19 cellular contexts compared by ENCODE assay signal in genomic region chr15:42727740-42728355, GRCh38. TPM values are rescaled to one million over a fixed set of nuclear protein-coding genes. Genes with fewer than 3 reads are reported as not detected.
A peak's percentile ranks its signal among the peaks of the same experiment; 100 is the strongest.
DNase-seq lines count a peak whose midpoint lies in the region; ATAC-seq and TF ChIP-seq lines count a peak whose summit lies in the region.
"Had no signal": no experiment of that assay in that cellular context is flagged by ENCODE, and none has a peak within 500 bp of the region (broad histone marks: within the 10 kb centered on the region; RNA-seq: fewer than 3 reads in every experiment).

No MANE protein-coding gene starts in this region.

- TF ChIP-seq POLR2A in gastroesophageal sphincter (IDR thresholded peaks at IDR 0.05) = no peak

- POLR2A ChIA-PET in SK-N-SH (lab: Yijun Ruan, JAX) = no interaction called here

- no peaks in the 10 kb centered on the region for H4K20me1 ChIP-seq in SK-N-SH (ENCODE audit: insufficient read depth)

- ATAC-seq in SK-N-SH treated with all-trans-retinoic acid at 6 μM for 48 hours (no peak), gastroesophageal sphincter (no peak), upper lobe of right lung (peak; percentile 74), omental fat pad (ENCODE audit: low FRiP score) (no peak), GM18520 (IDR thresholded peaks at IDR 0.05; ENCODE audit: unreplicated experiment) (no peak)
- ATAC-seq: activated CD8-positive, alpha-beta T cell treated with anti-CD3 and anti-CD28 coated beads, Interleukin-2, amount 10 ng/mL, durations not matched to agents 7 days and 5 days; activated T-helper 17 cell treated with anti-CD3 and anti-CD28 coated beads, Interleukin-2, amount 50 U/mL, for 72 hours; T-cell had no signal

- H3K9me2 ChIP-seq in SK-N-SH = no peaks in the 10 kb centered on the region

- H3K36me3 ChIP-seq in SK-N-SH (replicated peaks in 1 of 2; ENCODE audit: control insufficient read depth in 1 of 2, insufficient read depth in 2 of 2, low read length in 1 of 2) (peaks cover 48 to 92% of the 10 kb centered on the region in 2 experiments), gastroesophageal sphincter (peaks cover 0 to 100% of the 10 kb centered on the region in 2 donors), upper lobe of right lung (peaks cover 98% of the 10 kb centered on the region)
- H3K36me3 ChIP-seq: neural progenitor cell had no signal

- intact Hi-C loops in upper lobe of right lung (cut with DNase I) = no loop called here

- no peak overlapping the region for H2AFZ ChIP-seq in SK-N-SH (ENCODE audit: low read depth)
- H2AFZ ChIP-seq: neural progenitor cell had no signal

- peaks cover 13% of the 10 kb centered on the region for H3F3A ChIP-seq in SK-N-SH (replicated peaks; ENCODE audit: insufficient read depth)

- H3K9me3 ChIP-seq in SK-N-SH = no peaks in the 10 kb centered on the region
- no peaks in the 10 kb centered on the region for H3K9me3 ChIP-seq in gastroesophageal sphincter
- no peaks in the 10 kb centered on the region for H3K9me3 ChIP-seq in upper lobe of right lung

- no peak for TF ChIP-seq CTCF in SK-N-SH (IDR thresholded peaks at IDR 0.05)
- TF ChIP-seq CTCF in gastroesophageal sphincter (IDR thresholded peaks at IDR 0.05) = no peak
- TF ChIP-seq CTCF in upper lobe of right lung (IDR thresholded peaks at IDR 0.05) = no peak
- TF ChIP-seq CTCF in omental fat pad (IDR thresholded peaks at IDR 0.05) = no peak

- no peak overlapping the region for H3K4me2 ChIP-seq in SK-N-SH
- H3K4me2 ChIP-seq: neural progenitor cell had no signal

- no peak overlapping the region for H3K9ac ChIP-seq in SK-N-SH
- H3K9ac ChIP-seq: neural progenitor cell had no signal

- TF ChIP-seq EP300 in SK-N-SH (IDR thresholded peaks at IDR 0.05; ENCODE audit: borderline replicate concordance in 1 of 2, low read depth in 1 of 2, low read length in 1 of 2) (no peak), gastroesophageal sphincter (IDR thresholded peaks at IDR 0.05) (no peak)

- H3K4me1 ChIP-seq in SK-N-SH (ENCODE audit: control insufficient read depth in 1 of 2, insufficient read depth in 2 of 2, low read depth in 1 of 2, low read length in 1 of 2) (peaks cover 0 to 7% of the 10 kb centered on the region in 2 experiments; a peak in 1 of 4 replicates), gastroesophageal sphincter (peaks cover 0 to 47% (median 0%) of the 10 kb centered on the region in 3 donors), upper lobe of right lung (peaks cover 4% of the 10 kb centered on the region)
- H3K4me1 ChIP-seq: neural progenitor cell had no signal

- DNase-seq in SK-N-SH = peak; percentile 43
- DNase-seq in NCI-H510A treated with DMSO at 0.1 percent for 48 hours (lab: John Stamatoyannopoulos, UW) = peak; percentile 73
- peak; percentile 80 for DNase-seq in upper lobe of right lung
- DNase-seq in omental fat pad (ENCODE audit: low spot score) = no peak
- no peak for DNase-seq in hepatic stellate cell (ENCODE audit: low spot score)
- DNase-seq: activated CD8-positive, alpha-beta T cell treated with anti-CD3 and anti-CD28 coated beads, Interleukin-2, amount 10 ng/mL, durations not matched to agents 7 days and 5 days; CD4-positive, CD25-positive, alpha-beta regulatory T cell; kidney glomerular epithelial cell; NCI-H1694; NK-92 treated with Interleukin-12 subunit alpha and Interleukin-12 subunit beta, amount 100 ng/mL, for 24 hours; RPMI8226; stimulated activated naive CD4-positive, alpha-beta T cell; T-cell; trophoblast cell had no signal

- H3K4me3 ChIP-seq in SK-N-SH (ENCODE audit: low read depth in 2 of 2, low read length in 1 of 2) (no peak overlapping the region), gastroesophageal sphincter (no peak overlapping the region), upper lobe of right lung (no peak overlapping the region)
- H3K4me3 ChIP-seq: neural progenitor cell had no signal

- peaks cover 2% of the 10 kb centered on the region; the same call in 1 of the 2 replicates for H3K79me2 ChIP-seq in SK-N-SH (ENCODE audit: insufficient read depth)

- CTCF ChIA-PET in SK-N-SH (lab: Yijun Ruan, JAX) = interaction anchor here (2.4 kb wide), 1 partner anchor 199 kb away, joined by 13 read pairs; no protein-coding TSS in a partner anchor

- H3K27ac ChIP-seq in SK-N-SH (ENCODE audit: low read depth in 2 of 2, low read length in 1 of 2) = no peak overlapping the region
- peak overlapping the region in 3 of 4 donors; percentile 29 to 48 (median 40) for H3K27ac ChIP-seq in gastroesophageal sphincter
- H3K27ac ChIP-seq in upper lobe of right lung = no peak overlapping the region
- H3K27ac ChIP-seq: neural progenitor cell had no signal

- WGBS in SK-N-SH (ENCODE audit: low lambda C conversion rate) = 98% methylated on average over 5 of the region's 13 CpGs
- WGBS in gastroesophageal sphincter (ENCODE audit: low coverage in 1 of 2), 2 donors = 20 to 60% methylated on average over 1 to 2 of the region's 13 CpGs

- TF ChIP-seq RAD21 in SK-N-SH (IDR thresholded peaks at IDR 0.05; ENCODE audit: low read length) = no peak

- H3K27me3 ChIP-seq in SK-N-SH (ENCODE audit: insufficient read depth) = no peaks in the 10 kb centered on the region
- no peaks in the 10 kb centered on the region for H3K27me3 ChIP-seq in gastroesophageal sphincter
- no peaks in the 10 kb centered on the region for H3K27me3 ChIP-seq in upper lobe of right lung
- H3K27me3 ChIP-seq: neural progenitor cell had no signal

TF ChIP-seq in SK-N-SH, 30 proteins besides CTCF, POLR2A, EP300 and RAD21 (continues in another document):
- TF ChIP-seq, protein P1, sequence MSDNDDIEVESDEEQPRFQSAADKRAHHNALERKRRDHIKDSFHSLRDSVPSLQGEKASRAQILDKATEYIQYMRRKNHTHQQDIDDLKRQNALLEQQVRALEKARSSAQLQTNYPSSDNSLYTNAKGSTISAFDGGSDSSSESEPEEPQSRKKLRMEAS (IDR thresholded peaks at IDR 0.05; ENCODE audit: low read depth) = no peak
- TF ChIP-seq, protein P2, sequence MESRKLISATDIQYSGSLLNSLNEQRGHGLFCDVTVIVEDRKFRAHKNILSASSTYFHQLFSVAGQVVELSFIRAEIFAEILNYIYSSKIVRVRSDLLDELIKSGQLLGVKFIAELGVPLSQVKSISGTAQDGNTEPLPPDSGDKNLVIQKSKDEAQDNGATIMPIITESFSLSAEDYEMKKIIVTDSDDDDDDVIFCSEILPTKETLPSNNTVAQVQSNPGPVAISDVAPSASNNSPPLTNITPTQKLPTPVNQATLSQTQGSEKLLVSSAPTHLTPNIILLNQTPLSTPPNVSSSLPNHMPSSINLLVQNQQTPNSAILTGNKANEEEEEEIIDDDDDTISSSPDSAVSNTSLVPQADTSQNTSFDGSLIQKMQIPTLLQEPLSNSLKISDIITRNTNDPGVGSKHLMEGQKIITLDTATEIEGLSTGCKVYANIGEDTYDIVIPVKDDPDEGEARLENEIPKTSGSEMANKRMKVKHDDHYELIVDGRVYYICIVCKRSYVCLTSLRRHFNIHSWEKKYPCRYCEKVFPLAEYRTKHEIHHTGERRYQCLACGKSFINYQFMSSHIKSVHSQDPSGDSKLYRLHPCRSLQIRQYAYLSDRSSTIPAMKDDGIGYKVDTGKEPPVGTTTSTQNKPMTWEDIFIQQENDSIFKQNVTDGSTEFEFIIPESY (IDR thresholded peaks at IDR 0.05; ENCODE audit: borderline replicate concordance, low read depth) = no peak
- no peak for TF ChIP-seq RFX5 (IDR thresholded peaks at IDR 0.05; ENCODE audit: low read length)
- no peak for TF ChIP-seq TAF1 (IDR thresholded peaks at IDR 0.05; ENCODE audit: borderline replicate concordance, low read depth, low read length)
- no peak for TF ChIP-seq GABPA (IDR thresholded peaks at IDR 0.05; ENCODE audit: low read depth)
- TF ChIP-seq TEAD4 (IDR thresholded peaks at IDR 0.05; ENCODE audit: borderline replicate concordance, insufficient read depth) = no peak

TF ChIP-seq in SK-N-SH treated with all-trans-retinoic acid at 6 μM for 48 hours, 23 proteins besides CTCF, POLR2A, EP300 and RAD21:
- TF ChIP-seq ARNTL (CRISPR knock-in tag; IDR thresholded peaks at IDR 0.05; ENCODE audit: borderline replicate concordance, low read depth) (no peak), ZNF70 (CRISPR knock-in tag; IDR thresholded peaks at IDR 0.05) (no peak), TOX (CRISPR knock-in tag; IDR thresholded peaks at IDR 0.05; ENCODE audit: borderline replicate concordance) (no peak), CSDC2 (CRISPR knock-in tag; IDR thresholded peaks at IDR 0.05) (no peak), RARB (CRISPR knock-in tag; IDR thresholded peaks at IDR 0.05) (no peak), ISL1 (CRISPR knock-in tag; IDR thresholded peaks at IDR 0.05) (no peak), ZNF565 (CRISPR knock-in tag; conservative IDR thresholded peaks at IDR 0.05; ENCODE audit: low read depth) (no peak), ZFP30 (CRISPR knock-in tag; IDR thresholded peaks at IDR 0.05) (no peak), ZFP3 (CRISPR knock-in tag; IDR thresholded peaks at IDR 0.05) (no peak), SNAI2 (CRISPR knock-in tag; IDR thresholded peaks at IDR 0.05) (no peak), CSRNP3 (CRISPR knock-in tag; IDR thresholded peaks at IDR 0.05) (no peak), BACH2 (CRISPR knock-in tag; IDR thresholded peaks at IDR 0.05; ENCODE audit: borderline replicate concordance) (no peak), ZC3H10 (CRISPR knock-in tag; IDR thresholded peaks at IDR 0.05) (no peak), TCF4 (CRISPR knock-in tag; IDR thresholded peaks at IDR 0.05; ENCODE audit: borderline replicate concordance) (no peak), OSR1 (CRISPR knock-in tag; IDR thresholded peaks at IDR 0.05) (no peak)

RNA-seq across cellular contexts. Expression of gene CDAN1, which starts 9.1 kb away (rescaled TPM):
- polyA plus RNA-seq in SK-N-SH (2012; rRNA removed) = 6.2 and 9.7 TPM in 2 replicates
- 2.9 and 4.2 TPM in 2 replicates for polyA plus RNA-seq in SK-N-SH (2012; cell fraction: cytosol; rRNA removed)
- 16.4 and 18.2 TPM in 2 replicates for polyA plus RNA-seq in SK-N-SH (2012; cell fraction: nucleus; rRNA removed)
- total RNA-seq in gastroesophageal sphincter = 10 to 100 TPM in 3 of 4 donors, 1 to 10 TPM in 1; 6.5 to 15.7 (median 12.1) TPM
- 13.5 TPM for total RNA-seq in upper lobe of right lung
- total RNA-seq in omental fat pad = 10 to 100 TPM in 1 of 4 donors, 1 to 10 TPM in 3; 5.4 to 15.1 (median 7.5) TPM

Comparison
In these comparisons a context has a peak if more than half of its experiments do, and no peak if none do; other contexts are left out.
1. DNase-seq: peak in SK-N-SH (single experiment), NCI-H510A treated with DMSO at 0.1 percent for 48 hours (single experiment) and upper lobe of right lung (single experiment); none in omental fat pad (single experiment) and hepatic stellate cell (single experiment).
2. H3K27ac ChIP-seq: peak in gastroesophageal sphincter (3 of 4); none in SK-N-SH (0 of 2) and upper lobe of right lung (single experiment).